Comparison of ENCODE assay signal across 8 cellular contexts in genomic region chr4:173332021-173332487, GRCh38. TPM values are rescaled to one million over a fixed set of nuclear protein-coding genes. Genes with fewer than 3 reads are reported as not detected.
DNase-seq lines count a peak whose midpoint lies in the region; ATAC-seq, FAIRE-seq and TF ChIP-seq lines count a peak whose summit lies in the region.

No MANE protein-coding gene starts in this region.

- peaks cover 35% of the 10 kb centered on the region for H3K4me1 Mint-ChIP-seq in CD14-positive monocyte
- H3K4me1 Mint-ChIP-seq in astrocyte (ENCODE audit: low read depth, unreplicated experiment), result peaks cover 4% of the 10 kb centered on the region

- H3K27ac ChIP-seq in HUES6 (ENCODE audit: low read depth, low read length) (no peak overlapping the region), astrocyte (ENCODE audit: low read depth, low read length) (no peak overlapping the region)

- ATAC-seq in HG03039 (IDR thresholded peaks at IDR 0.05; ENCODE audit: unreplicated experiment) (no peak), HG02763 (IDR thresholded peaks at IDR 0.05; ENCODE audit: unreplicated experiment) (no peak), GM18868 (IDR thresholded peaks at IDR 0.05; ENCODE audit: unreplicated experiment) (no peak)

- peaks cover 51% of the 10 kb centered on the region for H3K36me3 ChIP-seq in HUES6 (ENCODE audit: control insufficient read depth, insufficient read depth, low read length)
- peaks cover 3% of the 10 kb centered on the region for H3K36me3 ChIP-seq in astrocyte (ENCODE audit: insufficient read depth, low read length)
- no peaks in the 10 kb centered on the region for H3K36me3 ChIP-seq in mucosa of stomach (ENCODE audit: control insufficient read depth, insufficient read depth, low read length)

- H3K79me2 ChIP-seq in astrocyte (ENCODE audit: insufficient read depth, low read length), result peaks cover 41% of the 10 kb centered on the region

- H3K4me1 ChIP-seq in HUES6 (ENCODE audit: control insufficient read depth, insufficient read depth, low read length) (peaks cover 19% of the 10 kb centered on the region; the same call in 1 of the 2 replicates), astrocyte (ENCODE audit: insufficient read depth, low read length) (peaks cover 9% of the 10 kb centered on the region), mucosa of stomach (ENCODE audit: control insufficient read depth, insufficient read depth, low read length) (peaks cover 6% of the 10 kb centered on the region)

- peaks cover 14% of the 10 kb centered on the region for H4K20me1 ChIP-seq in astrocyte (ENCODE audit: insufficient read depth, low read length)

- intact Hi-C loops in CD14-positive monocyte (cut with micrococcal nuclease), result loop anchor here (5.0 to 10.0 kb wide), 2 partner anchors 85 to 163 kb away; no protein-coding TSS in a partner anchor

- DNase-seq in CD14-positive monocyte (ENCODE audit: low spot score), result no peak
- DNase-seq in astrocyte (ENCODE audit: low read depth), result no peak
- DNase-seq in NCI-H146 treated with DMSO at 0.1 percent for 48 hours (lab: John Stamatoyannopoulos, UW; ENCODE audit: unreplicated experiment), result no peak

- peak overlapping the region; percentile 92 for H3K4me2 ChIP-seq in astrocyte (ENCODE audit: low read length)

- H3K9me3 ChIP-seq in HUES6 (ENCODE audit: control insufficient read depth, insufficient read depth, low read depth, low read length) (no peaks in the 10 kb centered on the region), astrocyte (ENCODE audit: insufficient read depth, low read depth, low read length) (no peaks in the 10 kb centered on the region), mucosa of stomach (ENCODE audit: control insufficient read depth, low read length) (no peaks in the 10 kb centered on the region)

- H3K9me3 Mint-ChIP-seq in CD14-positive monocyte (no peaks in the 10 kb centered on the region), astrocyte (ENCODE audit: unreplicated experiment) (no peaks in the 10 kb centered on the region)

- no peaks in the 10 kb centered on the region for H3K27me3 ChIP-seq in HUES6 (ENCODE audit: control insufficient read depth, insufficient read depth, low read length)
- no peaks in the 10 kb centered on the region for H3K27me3 ChIP-seq in astrocyte (ENCODE audit: insufficient read depth, low read length)
- no peaks in the 10 kb centered on the region for H3K27me3 ChIP-seq in mucosa of stomach (ENCODE audit: control insufficient read depth, insufficient read depth, low read length)

- H3K27me3 Mint-ChIP-seq in CD14-positive monocyte (ENCODE audit: low read depth in 3 of 3) (peaks cover 0 to 2% (median 0%) of the 10 kb centered on the region in 3 donors), astrocyte (ENCODE audit: low read depth, unreplicated experiment) (no peaks in the 10 kb centered on the region)

- TF ChIP-seq CTCF in CD14-positive monocyte (IDR thresholded peaks at IDR 0.05), result no peak
- no peak for TF ChIP-seq CTCF in astrocyte (IDR thresholded peaks at IDR 0.05; ENCODE audit: insufficient read depth, low read depth, low read length)

- no peak overlapping the region for H2AFZ ChIP-seq in astrocyte (ENCODE audit: low read depth, low read length)

- H3K27ac Mint-ChIP-seq in CD14-positive monocyte (peak overlapping the region; percentile 84 to 95 (median 91)), astrocyte (ENCODE audit: unreplicated experiment) (no peak overlapping the region)

- H3K9ac ChIP-seq in HUES6 (ENCODE audit: low read length), result no peak overlapping the region
- H3K9ac ChIP-seq in astrocyte (ENCODE audit: low read length), result peak overlapping the region; percentile 98
- peak overlapping the region; percentile 48 for H3K9ac ChIP-seq in mucosa of stomach (ENCODE audit: low read length)

- H3K36me3 Mint-ChIP-seq in CD14-positive monocyte, result peaks cover 15 to 45% of the 10 kb centered on the region in 2 donors
- no peaks in the 10 kb centered on the region for H3K36me3 Mint-ChIP-seq in astrocyte (ENCODE audit: low read depth, unreplicated experiment)

- FAIRE-seq in astrocyte (lab: Jason Lieb, UNC), result no peak

- H3K4me3 Mint-ChIP-seq in CD14-positive monocyte (peak overlapping the region; percentile 97 to 98), astrocyte (ENCODE audit: unreplicated experiment) (no peak overlapping the region)

- H3K4me3 ChIP-seq in HUES6 (ENCODE audit: low read depth, low read length) (peak overlapping the region; percentile 95), astrocyte (ENCODE audit: insufficient read depth, low read depth, low read length) (peak overlapping the region; percentile 92), mucosa of stomach (ENCODE audit: low read length) (no peak overlapping the region)

RNA-seq across cellular contexts. Expression of gene HMGB2, which starts 2.1 kb away (rescaled TPM):
- polyA plus RNA-seq in CD14-positive monocyte, result 100 to 1,000 TPM; 248 to 299 TPM
- 12.3 and 18.3 TPM in 2 replicates for total RNA-seq in astrocyte

RNA-seq across cellular contexts. Expression of gene SAP30, which starts 38.7 kb away (rescaled TPM):
- 10 to 100 TPM; 16.5 to 32.2 TPM for polyA plus RNA-seq in CD14-positive monocyte
- 8.8 and 9.4 TPM in 2 replicates for total RNA-seq in astrocyte
